Comparison of ENCODE assay signal across 10 cellular contexts in genomic region chr21:36981049-36981391, GRCh38. TPM values are rescaled to one million over a fixed set of nuclear protein-coding genes. Genes with fewer than 3 reads are reported as not detected.
DNase-seq lines count a peak whose midpoint lies in the region; ATAC-seq and TF ChIP-seq lines count a peak whose summit lies in the region.
"Had no signal": no experiment of that assay in that cellular context is flagged by ENCODE, and none has a peak within 500 bp of the region (broad histone marks: within the 10 kb centered on the region; RNA-seq: fewer than 3 reads in every experiment).

No MANE protein-coding gene starts in this region.

- H3K4me1 ChIP-seq in lower lobe of right lung = peaks cover 27% of the 10 kb centered on the region
- peaks cover 0 to 29% (median 15%) of the 10 kb centered on the region in 4 donors for H3K4me1 ChIP-seq in tibial nerve

- H3K4me3 Mint-ChIP-seq in activated naive CD4-positive, alpha-beta T cell treated with anti-CD3 and anti-CD28 coated beads, Interleukin-2, amount 10 ng/mL, durations not matched to agents 7 days and 5 days = peak overlapping the region; percentile 56

- H3K27me3 ChIP-seq in lower lobe of right lung (ENCODE audit: low read depth) (no peaks in the 10 kb centered on the region), tibial nerve (peaks cover 0 to 7% of the 10 kb centered on the region in 2 donors)

- TF ChIP-seq EP300 in tibial nerve (IDR thresholded peaks at IDR 0.05) = no peak

- no peaks in the 10 kb centered on the region for H3K36me3 Mint-ChIP-seq in activated naive CD4-positive, alpha-beta T cell treated with anti-CD3 and anti-CD28 coated beads, Interleukin-2, amount 10 ng/mL, durations not matched to agents 7 days and 5 days

- H3K36me3 ChIP-seq in lower lobe of right lung (no peaks in the 10 kb centered on the region), tibial nerve (no peaks in the 10 kb centered on the region)

- 38 to 45% methylated on average over 2 of the region's 2 CpGs for WGBS in tibial nerve, 2 donors

- no peak for DNase-seq in activated naive CD4-positive, alpha-beta T cell treated with anti-CD3 and anti-CD28 coated beads, Interleukin-2, amount 10 ng/mL, durations not matched to agents 7 days and 5 days
- DNase-seq in activated naive CD4-positive, alpha-beta T cell treated with anti-CD3 and anti-CD28 coated beads, Interleukin-2, amount 50 U/mL, for 16 hours = no peak
- DNase-seq in astrocyte of the cerebellum (ENCODE audit: low read depth) = no peak
- no peak for DNase-seq in lower lobe of right lung
- DNase-seq in tibial nerve (ENCODE audit: low spot score in 2 of 2) = no peak
- no peak for DNase-seq in retina
- no peak for DNase-seq in left colon

- TF ChIP-seq POLR2A in tibial nerve (IDR thresholded peaks at IDR 0.05) = no peak

- no peak overlapping the region for H3K27ac Mint-ChIP-seq in activated naive CD4-positive, alpha-beta T cell treated with anti-CD3 and anti-CD28 coated beads, Interleukin-2, amount 10 ng/mL, durations not matched to agents 7 days and 5 days

- intact Hi-C loops in lower lobe of right lung (cut with DNase I) (no loop called here), left colon (cut with DNase I, micrococcal nuclease) (loop anchor here in 1 of 2 donors (10.0 kb wide), 1 partner anchor 94 kb away; the partner anchor contains the start of genes PIGP and TTC3)

- H3K9me3 ChIP-seq in lower lobe of right lung (no peaks in the 10 kb centered on the region), tibial nerve (no peaks in the 10 kb centered on the region)

- H3K27ac ChIP-seq in lower lobe of right lung = no peak overlapping the region
- no peak overlapping the region for H3K27ac ChIP-seq in tibial nerve

- H3K27me3 Mint-ChIP-seq in activated naive CD4-positive, alpha-beta T cell treated with anti-CD3 and anti-CD28 coated beads, Interleukin-2, amount 10 ng/mL, durations not matched to agents 7 days and 5 days = peaks cover 35% of the 10 kb centered on the region

- H3K9me3 Mint-ChIP-seq in activated naive CD4-positive, alpha-beta T cell treated with anti-CD3 and anti-CD28 coated beads, Interleukin-2, amount 10 ng/mL, durations not matched to agents 7 days and 5 days = no peaks in the 10 kb centered on the region

- H3K4me1 Mint-ChIP-seq in activated naive CD4-positive, alpha-beta T cell treated with anti-CD3 and anti-CD28 coated beads, Interleukin-2, amount 10 ng/mL, durations not matched to agents 7 days and 5 days = peaks cover 39% of the 10 kb centered on the region

- no peak for ATAC-seq in lower lobe of right lung
- no peak for ATAC-seq in GM21576 (IDR thresholded peaks at IDR 0.05; ENCODE audit: unreplicated experiment)
- ATAC-seq in left colon = no peak

- peak overlapping the region; percentile 40 for H3K4me3 ChIP-seq in astrocyte of the cerebellum (ENCODE audit: low read depth, low read length)
- H3K4me3 ChIP-seq in lower lobe of right lung = peak overlapping the region; percentile 59
- H3K4me3 ChIP-seq in tibial nerve = peak overlapping the region in 3 of 4 donors; percentile 18 to 55 (median 40)

- CTCF ChIA-PET in activated naive CD4-positive, alpha-beta T cell treated with anti-CD3 and anti-CD28 coated beads, Interleukin-2, amount 10 ng/mL, durations not matched to agents 7 days and 5 days (lab: Charles Lee) = no interaction called here

- in situ Hi-C loops in astrocyte of the cerebellum (cut with HindIII; ENCODE audit: low sequenced_read_pairs) = no loop called here

- no peak for TF ChIP-seq CTCF in astrocyte of the cerebellum (IDR thresholded peaks at IDR 0.05; ENCODE audit: low read depth, low read length, missing control alignments)
- no peak for TF ChIP-seq CTCF in lower lobe of right lung (IDR thresholded peaks at IDR 0.05)
- TF ChIP-seq CTCF in tibial nerve (IDR thresholded peaks at IDR 0.05) = no peak

RNA-seq across cellular contexts. Expression of gene HLCS, which starts 14.6 kb away (rescaled TPM):
- total RNA-seq in lower lobe of right lung (17.1 TPM), tibial nerve (10 to 100 TPM; 14.4 to 19.0 (median 17.4) TPM), left colon (10 to 100 TPM; 14.1 to 18.8 TPM)

RNA-seq across cellular contexts. Expression of gene RIPPLY3, which starts 25.5 kb away (rescaled TPM):
- 0.44 TPM for total RNA-seq in lower lobe of right lung
- total RNA-seq in tibial nerve = not detected
- under 1 TPM in 1 of 2 donors, not detected in 1; 0.11 TPM for total RNA-seq in left colon
- total RNA-seq: LHCN-M2, sciatic nerve had no signal
